13 cellular contexts compared by ENCODE assay signal in the genomic region with DNA sequence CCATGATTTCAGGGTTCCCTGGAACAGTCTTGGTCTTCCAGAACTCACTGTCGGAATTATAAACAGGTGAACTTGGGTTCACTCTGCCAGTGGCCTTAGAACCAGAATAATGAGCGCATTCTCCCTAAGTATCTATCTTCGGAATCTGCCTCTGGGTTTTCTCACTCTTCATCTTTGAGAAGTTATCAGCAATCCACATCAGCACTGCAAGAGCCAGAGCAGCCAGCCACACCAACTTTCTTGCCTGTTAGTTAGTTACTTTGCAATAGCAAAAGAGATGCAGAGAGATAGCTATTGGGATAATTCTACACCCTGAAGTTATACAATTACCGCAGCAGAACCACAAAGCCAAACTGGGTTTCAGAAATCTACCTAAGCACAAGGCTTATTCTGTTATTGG.
"Had no signal": no experiment of that assay in that cellular context is flagged by ENCODE, and none has a peak within 500 bp of the region (broad histone marks: within the 10 kb centered on the region; RNA-seq: fewer than 3 reads in every experiment).

No MANE protein-coding gene starts in this region.

- H3K9me3 Mint-ChIP-seq: activated naive CD8-positive, alpha-beta T cell treated with anti-CD3 and anti-CD28 coated beads, Interleukin-2, amount 50 U/mL, for 24 hours; activated T-cell treated with anti-CD3 and anti-CD28 coated beads, Interleukin-2, amount 50 U/mL, for 24 hours; stimulated activated naive CD8-positive, alpha-beta T cell treated with anti-CD3 and anti-CD28 coated beads, Interleukin-15, Interleukin-2, amounts not matched to agents 100 ng/mL and 50 ng/mL, for 24 hours had no signal

- H3K27ac ChIP-seq: ascending aorta, colonic mucosa, epithelial cell of prostate, gastrocnemius medialis, upper lobe of right lung had no signal

- H3K27me3 Mint-ChIP-seq: activated naive CD8-positive, alpha-beta T cell treated with anti-CD3 and anti-CD28 coated beads, Interleukin-2, amount 50 U/mL, for 24 hours; activated T-cell treated with anti-CD3 and anti-CD28 coated beads, Interleukin-2, amount 50 U/mL, for 24 hours; stimulated activated naive CD8-positive, alpha-beta T cell treated with anti-CD3 and anti-CD28 coated beads, Interleukin-15, Interleukin-2, amounts not matched to agents 100 ng/mL and 50 ng/mL, for 24 hours had no signal

- H3K36me3 ChIP-seq: colonic mucosa had no signal

- H3K27me3 ChIP-seq: ascending aorta, colonic mucosa, gastrocnemius medialis, upper lobe of right lung had no signal

- H3K9me3 ChIP-seq: ascending aorta, colonic mucosa, gastrocnemius medialis, upper lobe of right lung had no signal

- FAIRE-seq: kidney had no signal

- ATAC-seq: activated naive CD8-positive, alpha-beta T cell treated with anti-CD3 and anti-CD28 coated beads, Interleukin-2, amount 50 U/mL, for 24 hours; gastrocnemius medialis; upper lobe of right lung had no signal

- H3K4me3 Mint-ChIP-seq: activated naive CD8-positive, alpha-beta T cell treated with anti-CD3 and anti-CD28 coated beads, Interleukin-2, amount 50 U/mL, for 24 hours; activated T-cell treated with anti-CD3 and anti-CD28 coated beads, Interleukin-2, amount 50 U/mL, for 24 hours; stimulated activated naive CD8-positive, alpha-beta T cell treated with anti-CD3 and anti-CD28 coated beads, Interleukin-15, Interleukin-2, amounts not matched to agents 100 ng/mL and 50 ng/mL, for 24 hours had no signal

- DNase-seq: activated CD4-positive, alpha-beta T cell treated with anti-CD3 and anti-CD28 coated beads for 4 hours; activated naive CD8-positive, alpha-beta T cell treated with anti-CD3 and anti-CD28 coated beads, Interleukin-2, amount 50 U/mL, for 24 hours; activated T-cell treated with anti-CD3 and anti-CD28 coated beads, Interleukin-2, amount 50 U/mL, for 24 hours; colonic mucosa; effector CD8-positive, alpha-beta T cell; gastrocnemius medialis; kidney; stimulated activated CD4-positive, alpha-beta T cell treated with anti-CD3 and anti-CD28 coated beads, Interleukin-15, amount 100 ng/mL, for 24 hours; stimulated activated CD4-positive, alpha-beta T cell treated with anti-CD3 and anti-CD28 coated beads, Interleukin-4, amount 100 ng/mL, for 24 hours; upper lobe of right lung had no signal

- H3K27ac Mint-ChIP-seq: activated naive CD8-positive, alpha-beta T cell treated with anti-CD3 and anti-CD28 coated beads, Interleukin-2, amount 50 U/mL, for 24 hours; activated T-cell treated with anti-CD3 and anti-CD28 coated beads, Interleukin-2, amount 50 U/mL, for 24 hours; stimulated activated naive CD8-positive, alpha-beta T cell treated with anti-CD3 and anti-CD28 coated beads, Interleukin-15, Interleukin-2, amounts not matched to agents 100 ng/mL and 50 ng/mL, for 24 hours had no signal

- H3K4me1 ChIP-seq: ascending aorta, colonic mucosa, gastrocnemius medialis, upper lobe of right lung had no signal

- H3K4me3 ChIP-seq: ascending aorta, colonic mucosa, gastrocnemius medialis, upper lobe of right lung had no signal
